In the genomic region with DNA sequence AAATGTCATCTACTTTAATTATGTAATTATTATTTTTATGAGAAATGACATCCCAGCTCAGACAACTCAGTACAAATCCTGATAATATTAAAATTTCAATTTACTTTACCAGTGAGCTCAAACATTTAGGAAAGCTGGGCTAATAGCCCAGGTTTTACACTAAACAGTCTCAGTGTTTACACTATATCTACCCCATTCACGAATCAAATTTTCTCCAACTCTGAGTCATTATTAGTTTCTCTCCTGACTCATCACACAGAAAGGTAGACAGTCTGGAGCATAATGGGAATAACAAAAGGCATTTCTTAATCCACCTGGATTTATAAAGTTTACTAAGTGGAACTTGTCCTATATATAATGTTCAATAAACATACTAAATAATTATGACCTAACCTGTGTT, we compare ENCODE assay signal across 14 cellular contexts. TPM values are rescaled to one million over a fixed set of nuclear protein-coding genes. Genes with fewer than 3 reads are reported as not detected.
DNase-seq lines count a peak whose midpoint lies in the region; ATAC-seq, FAIRE-seq and TF ChIP-seq lines count a peak whose summit lies in the region.
"Had no signal": no experiment of that assay in that cellular context is flagged by ENCODE, and none has a peak within 500 bp of the region (broad histone marks: within the 10 kb centered on the region; RNA-seq: fewer than 3 reads in every experiment).

No MANE protein-coding gene starts in this region.

- H3K27me3 ChIP-seq in Caco-2 (replicated peaks; ENCODE audit: control insufficient read depth, insufficient read depth, low read length) (no peaks in the 10 kb centered on the region), mammary epithelial cell (ENCODE audit: insufficient read depth, low read length) (no peaks in the 10 kb centered on the region), HepG2 (ENCODE audit: control insufficient read depth in 1 of 2, insufficient read depth in 2 of 2, low read length in 2 of 2) (no peaks in the 10 kb centered on the region; a peak in 1 of 5 replicates), H9 (ENCODE audit: insufficient read depth, low read length) (no peaks in the 10 kb centered on the region)
- H3K27me3 ChIP-seq: upper lobe of left lung had no signal

- no peak for TF ChIP-seq EP300 in HepG2 (IDR thresholded peaks at IDR 0.05; ENCODE audit: low read depth in 2 of 2, low read length in 2 of 2)
- no peak for TF ChIP-seq EP300 in HepG2 (CRISPR knock-in tag; IDR thresholded peaks at IDR 0.05; ENCODE audit: borderline replicate concordance)

- H3K9me3 ChIP-seq in Caco-2 (no peaks in the 10 kb centered on the region), mammary epithelial cell (replicated peaks; ENCODE audit: insufficient read depth, low read length) (no peaks in the 10 kb centered on the region), HepG2 (ENCODE audit: low read length) (no peaks in the 10 kb centered on the region), H9 (ENCODE audit: control insufficient read depth, low read depth, low read length) (no peaks in the 10 kb centered on the region)
- H3K9me3 ChIP-seq: upper lobe of left lung had no signal

- H2BK5ac ChIP-seq in H9 (ENCODE audit: insufficient read length, low read length) = no peak overlapping the region

- H4K91ac ChIP-seq in H9 (ENCODE audit: insufficient read length, low read depth, low read length) = no peak overlapping the region

- no peaks in the 10 kb centered on the region for H3K9me3 Mint-ChIP-seq in Caco-2 (ENCODE audit: unreplicated experiment)
- no peaks in the 10 kb centered on the region; a peak in 1 of 5 replicates for H3K9me3 Mint-ChIP-seq in H9
- H3K9me3 Mint-ChIP-seq in natural killer cell treated with Interleukin-12 subunit alpha and Interleukin-12 subunit beta and Interleukin-15 and Interleukin-18, amount 100 ng/mL, for 72 hours = no peaks in the 10 kb centered on the region
- H3K9me3 Mint-ChIP-seq: activated naive CD8-positive, alpha-beta T cell treated with anti-CD3 and anti-CD28 coated beads, Interleukin-2, amount 50 U/mL, for 24 hours; T-helper 2 cell treated with Interferon-gamma antibody and Interleukin-4, amounts not matched to agents 5 μg/mL and 100 μg/mL, for 36 hours had no signal

- H3K4me3 ChIP-seq in Caco-2 (ENCODE audit: low read depth, low read length) = no peak overlapping the region
- H3K4me3 ChIP-seq in mammary epithelial cell (replicated peaks in 1 of 3; ENCODE audit: insufficient read depth in 1 of 3, low read depth in 2 of 3, low read length in 3 of 3) = peak overlapping the region in 2 of 3 experiments; percentile 73 to 81
- peak overlapping the region; percentile 35 to 97 (median 76); a peak in 3 of 6 replicates for H3K4me3 ChIP-seq in HepG2 (replicated peaks in 1 of 3; ENCODE audit: insufficient read depth in 1 of 3, low read depth in 2 of 3, low read length in 3 of 3)
- H3K4me3 ChIP-seq: upper lobe of left lung had no signal

- POLR2A ChIA-PET in Caco-2 (lab: Charles Lee) = no interaction called here
- POLR2A ChIA-PET in HepG2 (lab: Yijun Ruan, JAX) = no interaction called here

- H4K8ac ChIP-seq in H9 (replicated peaks; ENCODE audit: insufficient read length, low read depth, low read length) = no peak overlapping the region

- H3K56ac ChIP-seq in H9 (ENCODE audit: insufficient read length, low read depth, low read length) = no peak overlapping the region

- no peak overlapping the region for H2AK5ac ChIP-seq in H9 (ENCODE audit: insufficient read length, low read length)

- no peak for TF ChIP-seq POLR2A in HepG2 (IDR thresholded peaks at IDR 0.05; ENCODE audit: insufficient read depth in 1 of 2, low read depth in 2 of 2, low read length in 2 of 2)

- H3T11ph ChIP-seq in H9 (ENCODE audit: low read length) = no peak overlapping the region

- dilution Hi-C loops in mammary epithelial cell (cut with HindIII; ENCODE audit: low sequenced_read_pairs) = no loop called here

- H3K4ac ChIP-seq in H9 (ENCODE audit: low read depth, low read length) = no peak overlapping the region

- CTCF ChIA-PET in Caco-2 (lab: Charles Lee) = no interaction called here
- CTCF ChIA-PET in mammary epithelial cell (lab: Charles Lee; ENCODE audit: low non-redundant PET) = no interaction called here
- CTCF ChIA-PET in HepG2 (lab: Yijun Ruan, JAX; ENCODE audit: low intra/inter-chr PET ratio, low total read pairs) = no interaction called here

- no peaks in the 10 kb centered on the region for H3K79me1 ChIP-seq in H9 (ENCODE audit: insufficient read depth, low read depth, low read length, poor library complexity, severe bottlenecking)

- TF ChIP-seq CTCF in Caco-2 (IDR thresholded peaks at IDR 0.05; ENCODE audit: insufficient read depth in 1 of 2, low read depth in 1 of 2, low read length in 1 of 2, severe bottlenecking in 1 of 2, unreplicated experiment in 1 of 2) = no peak
- no peak for TF ChIP-seq CTCF in mammary epithelial cell (conservative IDR thresholded peaks at IDR 0.05 in 1 of 2, IDR thresholded peaks at IDR 0.05 in 1 of 2; ENCODE audit: extremely low read depth in 1 of 2, insufficient read depth in 1 of 2, low read depth in 1 of 2, low read length in 2 of 2)
- TF ChIP-seq CTCF in HepG2 (CRISPR knock-in tag; IDR thresholded peaks at IDR 0.05) = no peak
- no peak for TF ChIP-seq CTCF in H9 (conservative IDR thresholded peaks at IDR 0.05)

- peaks cover 10% of the 10 kb centered on the region for H3K23me2 ChIP-seq in H9 (ENCODE audit: insufficient read length, low read depth, low read length, poor library complexity, severe bottlenecking)

- H3K23ac ChIP-seq in H9 (ENCODE audit: insufficient read length, low read depth, low read length) = no peak overlapping the region

- TF ChIP-seq RAD21 in HepG2 (CRISPR knock-in tag; IDR thresholded peaks at IDR 0.05) = no peak

- H3K36me3 ChIP-seq in Caco-2 (ENCODE audit: control insufficient read depth, insufficient read depth, low read length) = no peaks in the 10 kb centered on the region
- H3K36me3 ChIP-seq in mammary epithelial cell (ENCODE audit: insufficient read depth, low read length) = no peaks in the 10 kb centered on the region
- H3K36me3 ChIP-seq in HepG2 (replicated peaks in 1 of 2; ENCODE audit: control insufficient read depth in 1 of 2, insufficient read depth in 2 of 2, low read length in 2 of 2) = peaks cover 0 to 9% of the 10 kb centered on the region in 2 experiments; a peak in 1 of 5 replicates
- H3K36me3 ChIP-seq: upper lobe of left lung had no signal

- H3K4me1 ChIP-seq in Caco-2 (peaks cover 25% of the 10 kb centered on the region), mammary epithelial cell (ENCODE audit: insufficient read depth, low read length) (peaks cover 34% of the 10 kb centered on the region), HepG2 (ENCODE audit: insufficient read depth, low read length) (peaks cover 51% of the 10 kb centered on the region), H9 (ENCODE audit: insufficient read depth, low read length) (peaks cover 2% of the 10 kb centered on the region; the same call in 1 of the 2 replicates)

- BruUV-seq in Caco-2 (replicated peaks; lab: Mats Ljungman, UMichigan) (no TSS peak), mammary epithelial cell (replicated peaks; lab: Mats Ljungman, UMichigan) (no TSS peak), HepG2 (replicated peaks; lab: Mats Ljungman, UMichigan) (no TSS peak)

- H3K36me3 Mint-ChIP-seq in Caco-2 (ENCODE audit: insufficient read depth, unreplicated experiment) (peaks cover 51% of the 10 kb centered on the region), H9 (ENCODE audit: insufficient read depth in 1 of 3, low read depth in 3 of 3) (peaks cover 18 to 32% (median 24%) of the 10 kb centered on the region in 3 experiments)
- no peaks in the 10 kb centered on the region for H3K36me3 Mint-ChIP-seq in natural killer cell treated with Interleukin-12 subunit alpha and Interleukin-12 subunit beta and Interleukin-15 and Interleukin-18, amount 100 ng/mL, for 72 hours

- FAIRE-seq in HepG2 (lab: Jason Lieb, UNC) = no peak
- FAIRE-seq: endometrium had no signal

- no peak overlapping the region for H2BK12ac ChIP-seq in H9 (ENCODE audit: insufficient read length, low read depth, low read length)

- H3K79me2 ChIP-seq in mammary epithelial cell (ENCODE audit: insufficient read depth, low read length) (peaks cover 100% of the 10 kb centered on the region), HepG2 (ENCODE audit: insufficient read depth, low read length) (peaks cover 99% of the 10 kb centered on the region), H9 (ENCODE audit: insufficient read depth, low read length) (peaks cover 70% of the 10 kb centered on the region)

- no peaks in the 10 kb centered on the region for H4K20me1 ChIP-seq in mammary epithelial cell (ENCODE audit: insufficient read depth, low read length)
- H4K20me1 ChIP-seq in HepG2 (ENCODE audit: insufficient read depth, low read length) = peaks cover 85% of the 10 kb centered on the region
- no peaks in the 10 kb centered on the region for H4K20me1 ChIP-seq in H9 (ENCODE audit: control insufficient read depth, insufficient read depth, insufficient read length)

- peak overlapping the region; percentile 99 for H3K27ac ChIP-seq in mammary epithelial cell (ENCODE audit: insufficient read depth, low read depth, low read length)
- peak overlapping the region; percentile 11 for H3K27ac ChIP-seq in HepG2 (ENCODE audit: extremely low read length, insufficient read depth, low read length)
- H3K27ac ChIP-seq in H9 (ENCODE audit: insufficient read length, low read depth, low read length) = no peak overlapping the region
- H3K27ac ChIP-seq: skin epidermis, upper lobe of left lung had no signal

- H2BK120ac ChIP-seq in H9 (ENCODE audit: low read depth, low read length, poor library complexity, severe bottlenecking) = no peak overlapping the region

- H4K5ac ChIP-seq in H9 (ENCODE audit: insufficient read length, low read depth, low read length) = no peak overlapping the region

- 0% methylated on average over 1 of the region's 1 CpG for WGBS in mammary epithelial cell (ENCODE audit: low coverage, missing lambda C conversion rate)
- 2% methylated on average over 1 of the region's 1 CpG for WGBS in HepG2 (ENCODE audit: low lambda C conversion rate)
- WGBS in H9 (ENCODE audit: extremely low coverage, insufficient read length, low lambda C conversion rate) = no CpG with 5 or more reads among the region's 1 CpG

- H3K27ac Mint-ChIP-seq in Caco-2 (ENCODE audit: unreplicated experiment) = no peak overlapping the region
- H3K27ac Mint-ChIP-seq in H9 = 0 out of 7 replicates have a peak overlapping the region, but pooled peaks of 1 of the 3 experiments have one; percentile 8
- no peak overlapping the region for H3K27ac Mint-ChIP-seq in natural killer cell treated with Interleukin-12 subunit alpha and Interleukin-12 subunit beta and Interleukin-15 and Interleukin-18, amount 100 ng/mL, for 72 hours
- H3K27ac Mint-ChIP-seq: activated naive CD8-positive, alpha-beta T cell treated with anti-CD3 and anti-CD28 coated beads, Interleukin-2, amount 50 U/mL, for 24 hours; T-helper 2 cell treated with Interferon-gamma antibody and Interleukin-4, amounts not matched to agents 5 μg/mL and 100 μg/mL, for 36 hours had no signal

- H2BK20ac ChIP-seq in H9 (ENCODE audit: low read depth, low read length, poor library complexity, severe bottlenecking) = no peak overlapping the region

- in situ Hi-C loops in mammary epithelial cell (cut with MboI; ENCODE audit: low sequenced_read_pairs in 2 of 2) (no loop called here), HepG2 (cut with HindIII; ENCODE audit: extremely low pct_ligation_motif_present, low pct_unique_long_range_greater_than_20kb) (loop anchor here (25.0 kb wide), 1 partner anchor 123 kb away; no protein-coding TSS in a partner anchor)

- no peaks in the 10 kb centered on the region for H3K27me3 Mint-ChIP-seq in Caco-2 (ENCODE audit: insufficient read depth, unreplicated experiment)
- no peaks in the 10 kb centered on the region for H3K27me3 Mint-ChIP-seq in H9 (ENCODE audit: low read depth)
- H3K27me3 Mint-ChIP-seq in natural killer cell treated with Interleukin-12 subunit alpha and Interleukin-12 subunit beta and Interleukin-15 and Interleukin-18, amount 100 ng/mL, for 72 hours = peaks cover 12 to 34% of the 10 kb centered on the region in 2 donors

- peaks cover 30% of the 10 kb centered on the region for H3K4me1 Mint-ChIP-seq in Caco-2 (ENCODE audit: low read depth, unreplicated experiment)
- H3K4me1 Mint-ChIP-seq in H9 = peaks cover 61 to 64% of the 10 kb centered on the region in 2 experiments
- peaks cover 7 to 10% of the 10 kb centered on the region in 2 donors for H3K4me1 Mint-ChIP-seq in natural killer cell treated with Interleukin-12 subunit alpha and Interleukin-12 subunit beta and Interleukin-15 and Interleukin-18, amount 100 ng/mL, for 72 hours (ENCODE audit: low read depth in 2 of 2)

- H3K18ac ChIP-seq in H9 (ENCODE audit: insufficient read length, low read depth, low read length) = no peak overlapping the region

- no peak overlapping the region for H2AFZ ChIP-seq in mammary epithelial cell (ENCODE audit: low read depth, low read length)
- no peak overlapping the region for H2AFZ ChIP-seq in HepG2 (ENCODE audit: low read length)
- H2AFZ ChIP-seq in H9 (ENCODE audit: low read length) = no peak overlapping the region

- intact Hi-C loops in Caco-2 (cut with micrococcal nuclease; ENCODE audit: unreplicated experiment) (no loop called here), mammary epithelial cell (cut with micrococcal nuclease) (loop anchor here (5.0 kb wide), 1 partner anchor 357 kb away; no protein-coding TSS in a partner anchor), HepG2 (cut with micrococcal nuclease; ENCODE audit: unreplicated experiment) (loop anchor here (2.0 to 5.0 kb wide), 2 partner anchors 22 to 43 kb away; no protein-coding TSS in a partner anchor)

- 0 out of 3 replicates have a peak, but pooled peaks have one; percentile 9 for ATAC-seq in HepG2
- no peak for ATAC-seq in natural killer cell treated with Interleukin-12 subunit alpha and Interleukin-12 subunit beta and Interleukin-15 and Interleukin-18, amount 100 ng/mL, for 72 hours
- ATAC-seq: activated naive CD8-positive, alpha-beta T cell treated with anti-CD3 and anti-CD28 coated beads, Interleukin-2, amount 50 U/mL, for 24 hours had no signal

- no peak overlapping the region for H2BK15ac ChIP-seq in H9 (ENCODE audit: low read depth, low read length)

- peak overlapping the region; percentile 53 for H3K9ac ChIP-seq in mammary epithelial cell (ENCODE audit: insufficient read depth, low read length)
- H3K9ac ChIP-seq in HepG2 (ENCODE audit: insufficient read depth, low read depth, low read length) = 0 out of 2 replicates have a peak overlapping the region, but pooled peaks have one; percentile 27
- no peak overlapping the region for H3K9ac ChIP-seq in H9 (ENCODE audit: extremely low read depth, insufficient read length, low read length)

- no peak overlapping the region for H3K14ac ChIP-seq in H9 (ENCODE audit: insufficient read depth, low read length)

- DNase-seq in Caco-2 (no peak), LoVo (ENCODE audit: low spot score) (peak; percentile 65), mammary epithelial cell (peak; percentile 88), HepG2 (ENCODE audit: low spot score) (peak; percentile 26), H9 (no peak), GF-D8 (lab: John Stamatoyannopoulos, UW) (no peak), SHP77 (lab: John Stamatoyannopoulos, UW) (no peak)
- no peak for DNase-seq in natural killer cell treated with Interleukin-12 subunit alpha and Interleukin-12 subunit beta and Interleukin-15 and Interleukin-18, amount 100 ng/mL, for 72 hours (ENCODE audit: low spot score)
- DNase-seq: activated naive CD8-positive, alpha-beta T cell treated with anti-CD3 and anti-CD28 coated beads, Interleukin-2, amount 50 U/mL, for 24 hours; NCI-H1436 treated with DMSO at 0.1 percent for 48 hours; upper lobe of left lung had no signal

- peak overlapping the region; percentile 92 for H3K4me2 ChIP-seq in mammary epithelial cell (ENCODE audit: insufficient read depth, low read depth, low read length)
- H3K4me2 ChIP-seq in HepG2 (ENCODE audit: low read depth, low read length) = peak overlapping the region; percentile 73
- H3K4me2 ChIP-seq in H9 (ENCODE audit: insufficient read depth, insufficient read length, low read length) = no peak overlapping the region

- H3K4me3 Mint-ChIP-seq in Caco-2 (ENCODE audit: unreplicated experiment) (peak overlapping the region; percentile 89), H9 (0 out of 5 replicates have a peak overlapping the region, but pooled peaks of 1 of the 2 experiments have one; percentile 12)
- no peak overlapping the region for H3K4me3 Mint-ChIP-seq in natural killer cell treated with Interleukin-12 subunit alpha and Interleukin-12 subunit beta and Interleukin-15 and Interleukin-18, amount 100 ng/mL, for 72 hours
- H3K4me3 Mint-ChIP-seq: activated naive CD8-positive, alpha-beta T cell treated with anti-CD3 and anti-CD28 coated beads, Interleukin-2, amount 50 U/mL, for 24 hours; T-helper 2 cell treated with Interferon-gamma antibody and Interleukin-4, amounts not matched to agents 5 μg/mL and 100 μg/mL, for 36 hours had no signal

RNA-seq across cellular contexts. Expression of gene PAWR, which starts 5.7 kb away (rescaled TPM):
- total RNA-seq in Caco-2 (2022) = 157 and 163 TPM in 2 replicates
- total RNA-seq in mammary epithelial cell = 100 to 1,000 TPM; 108 to 179 TPM
- 10.4 TPM for polyA plus RNA-seq in mammary epithelial cell
- polyA minus RNA-seq in mammary epithelial cell = 10.6 TPM
- 36.1 and 37.4 TPM in 2 replicates for total RNA-seq in HepG2 (2016; rRNA removed; fragmentation: Illumina TruSeq; extraction: Trizol)
- 11.2 and 13.0 TPM in 2 replicates for total RNA-seq in HepG2 (2016; cell fraction: cytosol; rRNA removed; fragmentation: Illumina TruSeq; extraction: Trizol; ENCODE audit: low read depth)
- 37.3 and 40.1 TPM in 2 replicates for total RNA-seq in HepG2 (2016; cell fraction: insoluble cytoplasmic fraction; rRNA removed; fragmentation: Illumina TruSeq; extraction: Trizol)
- 14.1 and 16.8 TPM in 2 replicates for total RNA-seq in HepG2 (2016; cell fraction: membrane; rRNA removed; fragmentation: Illumina TruSeq; extraction: Trizol)
- 46.8 and 49.1 TPM in 2 replicates for total RNA-seq in HepG2 (2016; cell fraction: nucleus; rRNA removed; fragmentation: Illumina TruSeq; extraction: Trizol)
- polyA plus RNA-seq in HepG2 (2011; rRNA removed) = 23.1 and 29.1 TPM in 2 replicates
- polyA plus RNA-seq in HepG2 (2011; cell fraction: cytosol; rRNA removed) = 7.1 and 8.4 TPM in 2 replicates
- polyA plus RNA-seq in HepG2 (2011; cell fraction: nucleus; rRNA removed) = 36.4 and 41.9 TPM in 2 replicates
- 58.2 and 68.4 TPM in 2 replicates for polyA plus RNA-seq in HepG2 (2012)
- 6.8 and 7.8 TPM in 2 replicates for polyA plus RNA-seq in HepG2 (2016; cell fraction: cytosol; fragmentation: Illumina TruSeq; extraction: Trizol; ENCODE audit: low read depth)
- 33.4 and 33.7 TPM in 2 replicates for polyA plus RNA-seq in HepG2 (2016; cell fraction: insoluble cytoplasmic fraction; fragmentation: Illumina TruSeq; extraction: Trizol; ENCODE audit: low read depth)
- polyA plus RNA-seq in HepG2 (2016; cell fraction: membrane; fragmentation: Illumina TruSeq; extraction: Trizol; ENCODE audit: low read depth) = 11.0 and 13.3 TPM in 2 replicates
- polyA plus RNA-seq in HepG2 (2016; cell fraction: nucleus; fragmentation: Illumina TruSeq; extraction: Trizol; ENCODE audit: insufficient read depth, low read depth) = 75.9 and 78.0 TPM in 2 replicates
- 13.7 and 19.1 TPM in 2 replicates for polyA minus RNA-seq in HepG2 (2011; rRNA and poly(A)+ RNA removed; ENCODE audit: low replicate concordance)
- polyA minus RNA-seq in HepG2 (2011; cell fraction: cytosol; rRNA and poly(A)+ RNA removed) = 17.4 and 18.3 TPM in 2 replicates
- polyA minus RNA-seq in HepG2 (2011; cell fraction: nucleus; rRNA and poly(A)+ RNA removed) = 162 and 198 TPM in 2 replicates
- total RNA-seq in H9 (2021) = 176 and 190 TPM in 2 replicates
- 10 to 100 TPM in 1 of 2 donors, 1 to 10 TPM in 1; 3.5 to 10.2 TPM for total RNA-seq in natural killer cell treated with Interleukin-12 subunit alpha and Interleukin-12 subunit beta and Interleukin-15 and Interleukin-18, amount 100 ng/mL, for 72 hours

Comparison
In these comparisons a context has a peak if more than half of its experiments do, and no peak if none do; other contexts are left out.
1. DNase-seq: peak in LoVo (single experiment), mammary epithelial cell (single experiment) and HepG2 (single experiment); none in Caco-2 (0 of 2), H9 (single experiment), GF-D8 (single experiment), natural killer cell treated with Interleukin-12 subunit alpha and Interleukin-12 subunit beta and Interleukin-15 and Interleukin-18, amount 100 ng/mL, for 72 hours (single experiment) and SHP77 (0 of 2).